ENCODE assay signal across 1 cellular context in the genomic region with DNA sequence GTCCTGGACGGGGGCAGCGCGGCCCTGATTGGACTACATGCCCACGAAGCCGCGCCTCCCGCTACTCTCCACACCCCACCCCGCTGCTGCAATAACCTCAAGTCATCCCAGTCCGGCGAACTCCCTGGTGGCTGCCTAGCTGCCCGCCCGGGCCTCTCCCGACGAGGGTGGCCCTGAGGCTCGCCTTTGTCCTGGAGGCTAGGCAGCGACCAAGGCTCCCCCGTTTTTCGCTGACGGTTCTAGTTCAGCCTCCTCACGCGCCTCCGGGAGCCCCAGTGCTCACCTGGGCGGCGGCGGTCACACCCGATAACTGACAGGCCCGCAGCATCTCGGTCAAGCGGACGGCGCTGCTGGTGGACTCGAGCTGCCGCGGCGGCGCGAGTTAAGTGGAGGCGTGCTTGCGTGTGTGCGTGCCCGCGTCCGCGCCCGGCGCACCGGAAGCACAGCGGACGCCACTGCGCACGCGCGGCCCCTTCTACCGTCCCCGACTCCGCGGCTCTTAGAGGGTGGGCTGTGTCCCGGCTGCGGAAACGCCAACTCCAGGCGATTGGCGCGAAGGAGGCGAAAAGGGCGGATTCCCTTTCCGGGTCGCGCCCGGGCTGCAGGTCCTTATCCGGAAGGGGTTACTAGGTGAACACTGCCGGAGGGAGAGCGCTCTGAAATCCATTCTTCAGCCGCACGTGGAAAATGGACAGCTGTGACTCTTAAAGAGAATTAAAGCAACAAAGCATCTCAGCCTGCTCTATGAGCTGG.
TF ChIP-seq lines count a peak whose summit lies in the region.

TSS of gene IMMT (minus strand) at position 408 of the 753 bp plus-strand sequence. CDS start at position 328, 80 bp downstream.

TF ChIP-seq in HepG2, 621 proteins besides CTCF, POLR2A, EP300 and RAD21 (continued from another document and continues in another):
- TF ChIP-seq, protein P1, sequence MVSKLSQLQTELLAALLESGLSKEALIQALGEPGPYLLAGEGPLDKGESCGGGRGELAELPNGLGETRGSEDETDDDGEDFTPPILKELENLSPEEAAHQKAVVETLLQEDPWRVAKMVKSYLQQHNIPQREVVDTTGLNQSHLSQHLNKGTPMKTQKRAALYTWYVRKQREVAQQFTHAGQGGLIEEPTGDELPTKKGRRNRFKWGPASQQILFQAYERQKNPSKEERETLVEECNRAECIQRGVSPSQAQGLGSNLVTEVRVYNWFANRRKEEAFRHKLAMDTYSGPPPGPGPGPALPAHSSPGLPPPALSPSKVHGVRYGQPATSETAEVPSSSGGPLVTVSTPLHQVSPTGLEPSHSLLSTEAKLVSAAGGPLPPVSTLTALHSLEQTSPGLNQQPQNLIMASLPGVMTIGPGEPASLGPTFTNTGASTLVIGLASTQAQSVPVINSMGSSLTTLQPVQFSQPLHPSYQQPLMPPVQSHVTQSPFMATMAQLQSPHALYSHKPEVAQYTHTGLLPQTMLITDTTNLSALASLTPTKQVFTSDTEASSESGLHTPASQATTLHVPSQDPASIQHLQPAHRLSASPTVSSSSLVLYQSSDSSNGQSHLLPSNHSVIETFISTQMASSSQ (IDR thresholded peaks at IDR 0.05; ENCODE audit: low read depth) = no peak
- TF ChIP-seq, protein P1 (CRISPR knock-in tag; IDR thresholded peaks at IDR 0.05; ENCODE audit: borderline replicate concordance) = peak; percentile 90
- TF ChIP-seq ZNF143 (CRISPR knock-in tag; IDR thresholded peaks at IDR 0.05) = peak; percentile 78
- no peak for TF ChIP-seq GPBP1L1 (CRISPR knock-in tag; IDR thresholded peaks at IDR 0.05)
- no peak for TF ChIP-seq ZC3H4 (CRISPR knock-in tag; IDR thresholded peaks at IDR 0.05; ENCODE audit: borderline replicate concordance)
- TF ChIP-seq TEF (CRISPR knock-in tag; IDR thresholded peaks at IDR 0.05) = peak; percentile 80
- no peak for TF ChIP-seq MLLT10 (CRISPR knock-in tag; IDR thresholded peaks at IDR 0.05)
- TF ChIP-seq, protein P2, sequence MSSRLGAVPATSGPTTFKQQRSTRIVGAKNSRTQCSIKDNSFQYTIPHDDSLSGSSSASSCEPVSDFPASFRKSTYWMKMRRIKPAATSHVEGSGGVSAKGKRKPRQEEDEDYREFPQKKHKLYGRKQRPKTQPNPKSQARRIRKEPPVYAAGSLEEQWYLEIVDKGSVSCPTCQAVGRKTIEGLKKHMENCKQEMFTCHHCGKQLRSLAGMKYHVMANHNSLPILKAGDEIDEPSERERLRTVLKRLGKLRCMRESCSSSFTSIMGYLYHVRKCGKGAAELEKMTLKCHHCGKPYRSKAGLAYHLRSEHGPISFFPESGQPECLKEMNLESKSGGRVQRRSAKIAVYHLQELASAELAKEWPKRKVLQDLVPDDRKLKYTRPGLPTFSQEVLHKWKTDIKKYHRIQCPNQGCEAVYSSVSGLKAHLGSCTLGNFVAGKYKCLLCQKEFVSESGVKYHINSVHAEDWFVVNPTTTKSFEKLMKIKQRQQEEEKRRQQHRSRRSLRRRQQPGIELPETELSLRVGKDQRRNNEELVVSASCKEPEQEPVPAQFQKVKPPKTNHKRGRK (CRISPR knock-in tag; IDR thresholded peaks at IDR 0.05) = peak; percentile 6; the same call in 1 of the 2 replicates
- TF ChIP-seq KLF15 (CRISPR knock-in tag; IDR thresholded peaks at IDR 0.05; ENCODE audit: borderline replicate concordance) = peak; percentile 69
- peak; percentile 98 for TF ChIP-seq GABPB1 (CRISPR knock-in tag; IDR thresholded peaks at IDR 0.05)
- peak; percentile 33; the same call in 1 of the 2 replicates for TF ChIP-seq PPARG (CRISPR knock-in tag; conservative IDR thresholded peaks at IDR 0.05)
- no peak for TF ChIP-seq ZNF484 (CRISPR knock-in tag; IDR thresholded peaks at IDR 0.05; ENCODE audit: borderline replicate concordance, low read depth)
- TF ChIP-seq CSRNP1 (CRISPR knock-in tag; IDR thresholded peaks at IDR 0.05) = peak; percentile 87; the same call in 1 of the 2 replicates
- peak; percentile 92; the same call in 1 of the 2 replicates for TF ChIP-seq CHCHD3 (CRISPR knock-in tag; IDR thresholded peaks at IDR 0.05)
- 0 out of 2 replicates have a peak, but pooled peaks have one; percentile 75 for TF ChIP-seq TOPORS (CRISPR knock-in tag; IDR thresholded peaks at IDR 0.05)
- no peak; the same call in 1 of the 2 replicates for TF ChIP-seq ZNF260 (CRISPR knock-in tag; IDR thresholded peaks at IDR 0.05; ENCODE audit: borderline replicate concordance, low read depth)
- TF ChIP-seq, protein P3, sequence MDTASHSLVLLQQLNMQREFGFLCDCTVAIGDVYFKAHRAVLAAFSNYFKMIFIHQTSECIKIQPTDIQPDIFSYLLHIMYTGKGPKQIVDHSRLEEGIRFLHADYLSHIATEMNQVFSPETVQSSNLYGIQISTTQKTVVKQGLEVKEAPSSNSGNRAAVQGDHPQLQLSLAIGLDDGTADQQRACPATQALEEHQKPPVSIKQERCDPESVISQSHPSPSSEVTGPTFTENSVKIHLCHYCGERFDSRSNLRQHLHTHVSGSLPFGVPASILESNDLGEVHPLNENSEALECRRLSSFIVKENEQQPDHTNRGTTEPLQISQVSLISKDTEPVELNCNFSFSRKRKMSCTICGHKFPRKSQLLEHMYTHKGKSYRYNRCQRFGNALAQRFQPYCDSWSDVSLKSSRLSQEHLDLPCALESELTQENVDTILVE (CRISPR knock-in tag; IDR thresholded peaks at IDR 0.05) = peak; percentile 92
- TF ChIP-seq DRAP1 (CRISPR knock-in tag; IDR thresholded peaks at IDR 0.05) = peak; percentile 83
- no peak for TF ChIP-seq ZEB1 (IDR thresholded peaks at IDR 0.05; ENCODE audit: insufficient replicate concordance, low read depth)
- TF ChIP-seq MTF1 (CRISPR knock-in tag; IDR thresholded peaks at IDR 0.05) = no peak
- no peak for TF ChIP-seq CENPX (CRISPR knock-in tag; IDR thresholded peaks at IDR 0.05)
- TF ChIP-seq YEATS4 (CRISPR knock-in tag; IDR thresholded peaks at IDR 0.05; ENCODE audit: borderline replicate concordance) = peak; percentile 100
- no peak for TF ChIP-seq MAFG (CRISPR knock-in tag; IDR thresholded peaks at IDR 0.05)
- TF ChIP-seq XRCC5 (optimal IDR thresholded peaks at IDR 0.05; ENCODE audit: low read length) = peak; percentile 68
- TF ChIP-seq ZNF121 (CRISPR knock-in tag; IDR thresholded peaks at IDR 0.05) = no peak
- no peak; a peak in 1 of 4 replicates for TF ChIP-seq REST (IDR thresholded peaks at IDR 0.05; ENCODE audit: borderline replicate concordance in 1 of 2, low read depth in 1 of 2, low read length in 2 of 2)
- TF ChIP-seq RFXAP (CRISPR knock-in tag; IDR thresholded peaks at IDR 0.05; ENCODE audit: borderline replicate concordance) = peak; percentile 91
- TF ChIP-seq EED (CRISPR knock-in tag; IDR thresholded peaks at IDR 0.05) = peak; percentile 99
- TF ChIP-seq MAFK (conservative IDR thresholded peaks at IDR 0.05 in 1 of 2, IDR thresholded peaks at IDR 0.05 in 1 of 2; ENCODE audit: low read length in 2 of 2) = 0 out of 4 replicates have a peak, but pooled peaks of 1 of the 2 experiments have one; percentile 7
- peak; percentile 74 for TF ChIP-seq ZNF276 (CRISPR knock-in tag; IDR thresholded peaks at IDR 0.05; ENCODE audit: low read depth)
- peak; percentile 88; the same call in 1 of the 2 replicates for TF ChIP-seq ZNF383 (CRISPR knock-in tag; IDR thresholded peaks at IDR 0.05; ENCODE audit: borderline replicate concordance)
- TF ChIP-seq PHF20 (CRISPR knock-in tag; IDR thresholded peaks at IDR 0.05) = peak; percentile 91
- TF ChIP-seq ZNF841 (CRISPR knock-in tag; IDR thresholded peaks at IDR 0.05; ENCODE audit: borderline replicate concordance) = no peak
- peak; percentile 97 for TF ChIP-seq NCOA1 (CRISPR knock-in tag; IDR thresholded peaks at IDR 0.05)
- TF ChIP-seq SNAI1 (CRISPR knock-in tag; IDR thresholded peaks at IDR 0.05; ENCODE audit: borderline replicate concordance) = no peak; the same call in 1 of the 2 replicates
